ENCODE assay signal across 10 cellular contexts in the genomic region with DNA sequence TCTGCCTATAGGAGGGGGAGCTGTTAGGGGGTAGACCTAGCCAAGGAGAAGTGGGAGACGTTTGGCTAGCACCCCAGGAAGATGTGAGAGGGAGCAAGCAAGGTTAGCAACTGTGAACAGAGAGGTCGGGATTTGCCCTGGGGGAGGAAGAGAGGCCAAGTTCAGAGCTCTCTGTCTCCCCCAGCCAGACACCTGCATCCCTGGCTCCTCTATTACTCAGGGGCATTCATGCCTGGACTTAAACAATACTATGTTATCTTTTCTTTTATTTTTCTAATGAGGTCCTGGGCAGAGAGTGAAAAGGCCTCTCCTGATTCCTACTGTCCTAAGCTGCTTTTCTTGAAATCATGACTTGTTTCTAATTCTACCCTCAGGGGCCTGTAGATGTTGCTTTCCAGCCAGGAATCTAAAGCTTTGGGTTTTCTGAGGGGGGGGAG. TPM values are rescaled to one million over a fixed set of nuclear protein-coding genes. Genes with fewer than 3 reads are reported as not detected.
DNase-seq lines count a peak whose midpoint lies in the region; ATAC-seq lines count a peak whose summit lies in the region.
"Had no signal": no experiment of that assay in that cellular context is flagged by ENCODE, and none has a peak within 500 bp of the region (broad histone marks: within the 10 kb centered on the region; RNA-seq: fewer than 3 reads in every experiment).

No MANE protein-coding gene starts in this region.

- H3K36me3 ChIP-seq in H7 (replicated peaks; ENCODE audit: control insufficient read depth, insufficient read depth, low read length), result no peaks in the 10 kb centered on the region
- H3K36me3 ChIP-seq in iPS-15b (ENCODE audit: control insufficient read depth, insufficient read depth, low read length), result no peaks in the 10 kb centered on the region
- H3K36me3 ChIP-seq: brain microvascular endothelial cell had no signal

- no peaks in the 10 kb centered on the region for H3K9me3 ChIP-seq in iPS-15b (ENCODE audit: control insufficient read depth, insufficient read depth, low read length)

- no peak overlapping the region for H3K9ac ChIP-seq in iPS-15b (ENCODE audit: low read depth, low read length)

- peaks cover 65% of the 10 kb centered on the region for H3K4me1 Mint-ChIP-seq in activated T-cell treated with anti-CD3 and anti-CD28 coated beads, Interleukin-2, amount 50 U/mL, for 4 hours (ENCODE audit: low read depth)

- H3K36me3 Mint-ChIP-seq in activated T-cell treated with anti-CD3 and anti-CD28 coated beads, Interleukin-2, amount 50 U/mL, for 4 hours (ENCODE audit: insufficient read depth), result peaks cover 45% of the 10 kb centered on the region

- H3K27ac ChIP-seq in skin epidermis, result peak overlapping the region in 16 of 21 experiments; percentile 22 to 100 (median 98)
- H3K27ac ChIP-seq: brain microvascular endothelial cell had no signal

- DNase-seq in H7 (peak; percentile 73), germinal center (ENCODE audit: low spot score) (no peak), DMS79 (lab: John Stamatoyannopoulos, UW) (no peak)
- no peak for DNase-seq in activated T-cell treated with anti-CD3 and anti-CD28 coated beads, Interleukin-2, amount 50 U/mL, for 4 hours
- DNase-seq: brain microvascular endothelial cell, NCI-H2029 treated with DMSO at 0.1 percent for 48 hours had no signal

- H3K4me1 ChIP-seq in iPS-15b (ENCODE audit: control insufficient read depth, insufficient read depth, low read length), result peaks cover 24% of the 10 kb centered on the region

- H3K27me3 ChIP-seq in H7 (ENCODE audit: control insufficient read depth, insufficient read depth, low read length) (peaks cover 80% of the 10 kb centered on the region), iPS-15b (ENCODE audit: control insufficient read depth, insufficient read depth, low read length) (peaks cover 90% of the 10 kb centered on the region)

- H3K4me3 Mint-ChIP-seq in activated T-cell treated with anti-CD3 and anti-CD28 coated beads, Interleukin-2, amount 50 U/mL, for 4 hours, result peak overlapping the region; percentile 99

- H3K4me3 ChIP-seq in H7 (ENCODE audit: insufficient read depth, low read depth, low read length) (no peak overlapping the region; the same call in 1 of the 2 replicates), iPS-15b (ENCODE audit: low read depth, low read length) (peak overlapping the region; percentile 20), skin epidermis (peak overlapping the region; percentile 61 to 99 (median 76))

- no peak for ATAC-seq in activated T-cell treated with anti-CD3 and anti-CD28 coated beads, Interleukin-2, amount 50 U/mL, for 4 hours
- no peak for ATAC-seq in GM19035 (IDR thresholded peaks at IDR 0.05; ENCODE audit: unreplicated experiment)
- no peak for ATAC-seq in HG02970 (IDR thresholded peaks at IDR 0.05; ENCODE audit: low FRiP score, unreplicated experiment)

- H3K9me3 Mint-ChIP-seq in activated T-cell treated with anti-CD3 and anti-CD28 coated beads, Interleukin-2, amount 50 U/mL, for 4 hours, result no peaks in the 10 kb centered on the region

- H3K27me3 Mint-ChIP-seq in activated T-cell treated with anti-CD3 and anti-CD28 coated beads, Interleukin-2, amount 50 U/mL, for 4 hours (ENCODE audit: low read depth), result no peaks in the 10 kb centered on the region

RNA-seq across cellular contexts. Expression of a gene that starts 2.4 kb away (rescaled TPM):
- total RNA-seq in H7 (2014; rRNA removed; shearing (Covaris generic)), result 7.2 and 8.7 TPM in 2 replicates
- total RNA-seq in activated T-cell treated with anti-CD3 and anti-CD28 coated beads, Interleukin-2, amount 50 U/mL, for 4 hours, result 100 to 1,000 TPM in 1 of 3 donors, 10 to 100 TPM in 2; 73.0 to 101 (median 80.5) TPM

RNA-seq across cellular contexts. Expression of a gene that starts 43.2 kb away (rescaled TPM):
- not detected in 2 replicates for total RNA-seq in H7 (2014; rRNA removed; shearing (Covaris generic))
- total RNA-seq in activated T-cell treated with anti-CD3 and anti-CD28 coated beads, Interleukin-2, amount 50 U/mL, for 4 hours, result 1 to 10 TPM in 1 of 3 donors, under 1 TPM in 2; 0.19 to 1.1 (median 0.26) TPM
